8 cellular contexts compared by ENCODE assay signal in the genomic region with DNA sequence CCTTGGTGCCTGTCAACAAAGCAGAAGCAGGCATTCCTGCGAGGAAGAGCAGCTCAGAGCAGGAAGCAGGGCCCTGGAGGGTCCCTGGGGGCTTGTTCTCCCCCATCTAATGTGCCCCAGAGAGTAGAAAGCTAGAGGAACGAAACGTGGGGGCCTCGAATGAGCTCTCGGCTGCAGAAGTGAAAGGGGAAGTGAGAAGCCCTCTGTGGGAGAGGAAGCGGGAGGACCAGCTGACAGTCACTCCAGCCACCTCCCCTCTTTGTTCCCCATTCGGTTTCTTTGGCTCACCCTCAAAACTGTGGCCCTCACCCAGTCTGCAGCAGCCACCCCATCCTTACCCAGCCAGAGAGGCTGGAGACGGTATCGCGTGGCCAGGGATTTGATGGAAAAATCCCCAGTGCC. TPM values are rescaled to one million over a fixed set of nuclear protein-coding genes. Genes with fewer than 3 reads are reported as not detected.
DNase-seq lines count a peak whose midpoint lies in the region; ATAC-seq lines count a peak whose summit lies in the region.

No MANE protein-coding gene starts in this region.

- DNase-seq in activated CD4-positive, alpha-beta T cell treated with anti-CD3 and anti-CD28 coated beads for 48 hours: peak; percentile 35
- DNase-seq in activated CD4-positive, alpha-beta T cell treated with anti-CD3 and anti-CD28 coated beads, Interleukin-2, amount 50 U/mL, for 1 hour: no peak
- DNase-seq in SIG-M5 (lab: John Stamatoyannopoulos, UW) (peak; percentile 51), germinal center (ENCODE audit: low spot score) (peak; percentile 89), NCI-H128 (lab: John Stamatoyannopoulos, UW; ENCODE audit: unreplicated experiment) (no peak), HuH-7 (ENCODE audit: low spot score) (no peak), SK-N-DZ (ENCODE audit: low spot score) (no peak)

- peak; percentile 75 for ATAC-seq in HG03039 (IDR thresholded peaks at IDR 0.05; ENCODE audit: unreplicated experiment)

RNA-seq across cellular contexts. Expression of a gene that starts 25.0 kb away (rescaled TPM):
- polyA plus RNA-seq in SK-N-DZ (2014; cell fraction: cytosol; rRNA removed): not detected in 2 replicates
- not detected in 2 replicates for polyA plus RNA-seq in SK-N-DZ (2014; cell fraction: nucleus; rRNA removed)

Comparison
In these comparisons a context has a peak if more than half of its experiments do, and no peak if none do; other contexts are left out.
1. DNase-seq: peak in activated CD4-positive, alpha-beta T cell treated with anti-CD3 and anti-CD28 coated beads for 48 hours (single experiment), SIG-M5 (single experiment) and germinal center (single experiment); none in activated CD4-positive, alpha-beta T cell treated with anti-CD3 and anti-CD28 coated beads, Interleukin-2, amount 50 U/mL, for 1 hour (single experiment), NCI-H128 (single experiment), HuH-7 (single experiment) and SK-N-DZ (single experiment).